ENCODE assay signal across 31 cellular contexts in genomic region chr2:152065945-152066344, GRCh38.
"Had no signal": no experiment of that assay in that cellular context is flagged by ENCODE, and none has a peak within 500 bp of the region (broad histone marks: within the 10 kb centered on the region; RNA-seq: fewer than 3 reads in every experiment).

No MANE protein-coding gene starts in this region.

- H3K4me3 Mint-ChIP-seq: naive B cell; naive thymus-derived CD8-positive, alpha-beta T cell; natural killer cell treated with Interleukin-12 subunit alpha and Interleukin-12 subunit beta and Interleukin-15 and Interleukin-18, amount 100 ng/mL, for 72 hours; nephron progenitor cell; neural crest cell; stimulated activated memory B cell treated with anti-CD40 and anti-IgM and Interleukin-4, amounts not matched to agents 10 μg/mL and 1 μg/mL and 100 μg/mL, for 72 hours; stimulated activated naive CD8-positive, alpha-beta T cell treated with anti-CD3 and anti-CD28 coated beads, Interleukin-15, amount 100 ng/mL, for 72 hours; type B pancreatic cell had no signal

- H3K9me3 ChIP-seq: neutrophil, pancreas, prostate gland, right atrium auricular region, spleen, suprapubic skin, testis, tibial artery, transverse colon, vagina had no signal

- H3K27ac Mint-ChIP-seq: naive B cell; naive thymus-derived CD8-positive, alpha-beta T cell; natural killer cell treated with Interleukin-12 subunit alpha and Interleukin-12 subunit beta and Interleukin-15 and Interleukin-18, amount 100 ng/mL, for 72 hours; nephron progenitor cell; stimulated activated memory B cell treated with anti-CD40 and anti-IgM and Interleukin-4, amounts not matched to agents 10 μg/mL and 1 μg/mL and 100 μg/mL, for 72 hours; stimulated activated naive CD8-positive, alpha-beta T cell treated with anti-CD3 and anti-CD28 coated beads, Interleukin-15, amount 100 ng/mL, for 72 hours; type B pancreatic cell had no signal

- H3K4me3 ChIP-seq: pancreas, prostate gland, right atrium auricular region, skin epidermis, smooth muscle cell, spleen, suprapubic skin, testis, tibial artery, transverse colon, vagina had no signal

- H3K27ac ChIP-seq: neutrophil, pancreas, prostate gland, right atrium auricular region, skin epidermis, spleen, suprapubic skin, testis, tibial artery, transverse colon, vagina had no signal

- ATAC-seq: naive thymus-derived CD8-positive, alpha-beta T cell; natural killer cell treated with Interleukin-12 subunit alpha and Interleukin-12 subunit beta and Interleukin-15 and Interleukin-18, amount 100 ng/mL, for 72 hours; pancreas; sciatic nerve; stimulated activated memory B cell treated with anti-CD40 and anti-IgM and Interleukin-4, amounts not matched to agents 10 μg/mL and 1 μg/mL and 100 μg/mL, for 72 hours; stimulated activated naive CD8-positive, alpha-beta T cell treated with anti-CD3 and anti-CD28 coated beads, Interleukin-15, amount 100 ng/mL, for 72 hours; stimulated activated naive CD8-positive, alpha-beta T cell treated with anti-CD3 and anti-CD28 coated beads, Interleukin-15, Interleukin-2, amounts not matched to agents 100 U/mL and 50 U/mL, for 24 hours had no signal

- H3K36me3 ChIP-seq: neutrophil, pancreas, prostate gland, right atrium auricular region, spleen, suprapubic skin, tibial artery, transverse colon, vagina had no signal

- H3K4me1 ChIP-seq: pancreas, transverse colon had no signal

- H3K27me3 ChIP-seq: neutrophil, pancreas, right atrium auricular region, spleen, suprapubic skin, testis, tibial artery, transverse colon, vagina had no signal

- H3K27me3 Mint-ChIP-seq: type B pancreatic cell had no signal

- H3K36me3 Mint-ChIP-seq: naive B cell; naive thymus-derived CD8-positive, alpha-beta T cell; natural killer cell treated with Interleukin-12 subunit alpha and Interleukin-12 subunit beta and Interleukin-15 and Interleukin-18, amount 100 ng/mL, for 72 hours; stimulated activated memory B cell treated with anti-CD40 and anti-IgM and Interleukin-4, amounts not matched to agents 10 μg/mL and 1 μg/mL and 100 μg/mL, for 72 hours; type B pancreatic cell had no signal

- DNase-seq: naive B cell; naive thymus-derived CD8-positive, alpha-beta T cell; nephron progenitor cell; nucleus accumbens; pancreas; retina; spleen; stimulated activated CD4-positive, alpha-beta T cell treated with anti-CD3 and anti-CD28 coated beads, Interleukin-12 subunit alpha, Interleukin-12 subunit beta, amount 100 ng/mL, for 4 hours; stimulated activated CD4-positive, alpha-beta T cell treated with anti-CD3 and anti-CD28 coated beads, Interleukin-1b, Interleukin-23, amount 100 ng/mL, for 48 hours; stimulated activated CD4-positive, alpha-beta T cell treated with anti-CD3 and anti-CD28 coated beads, Interleukin-4, amount 100 ng/mL, for 1 hour; stimulated activated CD4-positive, alpha-beta T cell treated with anti-CD3 and anti-CD28 coated beads, Interleukin-4, amount 100 ng/mL, for 4 hours; stimulated activated CD8-positive, alpha-beta memory T cell treated with anti-CD3 and anti-CD28 coated beads, Interleukin-4, amount 100 ng/mL, for 48 hours; stimulated activated naive CD4-positive, alpha-beta T cell; stimulated activated naive CD8-positive, alpha-beta T cell treated with anti-CD3 and anti-CD28 coated beads, Interleukin-15, amount 100 ng/mL, for 72 hours; stimulated activated naive CD8-positive, alpha-beta T cell treated with anti-CD3 and anti-CD28 coated beads, Interleukin-15, Interleukin-2, amounts not matched to agents 100 U/mL and 50 U/mL, for 24 hours; substantia nigra; testis; tibial artery; transverse colon had no signal

- H3K9me3 Mint-ChIP-seq: naive thymus-derived CD8-positive, alpha-beta T cell; natural killer cell treated with Interleukin-12 subunit alpha and Interleukin-12 subunit beta and Interleukin-15 and Interleukin-18, amount 100 ng/mL, for 72 hours; nephron progenitor cell; neural crest cell; stimulated activated memory B cell treated with anti-CD40 and anti-IgM and Interleukin-4, amounts not matched to agents 10 μg/mL and 1 μg/mL and 100 μg/mL, for 72 hours; stimulated activated naive CD8-positive, alpha-beta T cell treated with anti-CD3 and anti-CD28 coated beads, Interleukin-15, amount 100 ng/mL, for 72 hours; type B pancreatic cell had no signal

- H3K4me1 Mint-ChIP-seq: nephron progenitor cell; neural crest cell; stimulated activated naive CD8-positive, alpha-beta T cell treated with anti-CD3 and anti-CD28 coated beads, Interleukin-15, amount 100 ng/mL, for 72 hours had no signal
